Comparison of ENCODE assay signal across 8 cellular contexts in the genomic region with DNA sequence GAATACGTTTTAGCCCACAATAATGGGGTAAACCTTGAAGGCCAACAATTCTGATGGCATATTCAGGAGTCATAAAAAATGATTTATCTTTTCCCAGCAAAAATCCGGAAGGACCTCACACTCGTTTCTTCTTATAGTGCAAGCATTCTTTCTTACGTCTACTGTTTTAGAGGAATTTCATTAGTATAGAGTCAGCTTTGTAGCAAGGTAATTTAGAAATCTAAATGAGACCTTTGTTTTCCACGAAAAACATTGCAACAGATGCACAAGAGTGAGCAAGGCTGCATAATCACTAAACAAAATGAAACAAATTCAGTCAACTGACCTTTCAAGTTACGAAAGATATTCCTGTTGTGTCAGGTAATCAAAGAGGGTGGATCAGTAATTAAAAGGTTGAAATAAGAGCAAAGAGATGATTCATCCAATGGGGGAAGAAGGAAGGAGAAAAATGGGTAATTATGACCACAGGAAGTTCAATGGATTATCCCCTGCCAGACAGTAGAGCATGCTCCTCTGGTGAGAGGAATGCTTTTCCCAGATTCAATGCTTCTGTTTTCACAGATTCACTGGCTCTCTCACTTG. TPM values are rescaled to one million over a fixed set of nuclear protein-coding genes. Genes with fewer than 3 reads are reported as not detected.
DNase-seq lines count a peak whose midpoint lies in the region; TF ChIP-seq lines count a peak whose summit lies in the region.

No MANE protein-coding gene starts in this region.

- H3K27me3 Mint-ChIP-seq in endothelial cell (ENCODE audit: unreplicated experiment) = peaks cover 9% of the 10 kb centered on the region

- H3K36me3 ChIP-seq in PC-9 (ENCODE audit: low read depth) = peaks cover 19% of the 10 kb centered on the region
- no peaks in the 10 kb centered on the region for H3K36me3 ChIP-seq in parathyroid adenoma (ENCODE audit: control insufficient read depth, insufficient read depth, low read length)

- peak overlapping the region; percentile 87 for H3K27ac ChIP-seq in PC-9
- peak overlapping the region; percentile 98 for H3K27ac ChIP-seq in parathyroid adenoma

- H3K4me1 ChIP-seq in PC-9 (replicated peaks; ENCODE audit: insufficient read depth) (peaks cover 34% of the 10 kb centered on the region), parathyroid adenoma (peaks cover 10% of the 10 kb centered on the region)

- no peaks in the 10 kb centered on the region for H3K9me2 ChIP-seq in PC-9 (ENCODE audit: insufficient read depth)

- H3K36me3 Mint-ChIP-seq in endothelial cell (ENCODE audit: low read depth, unreplicated experiment) = peaks cover 21% of the 10 kb centered on the region

- peaks cover 39% of the 10 kb centered on the region for H4K20me1 ChIP-seq in PC-9 (ENCODE audit: insufficient read depth)

- peaks cover 37% of the 10 kb centered on the region for H3K4me1 Mint-ChIP-seq in endothelial cell (ENCODE audit: unreplicated experiment)

- POLR2A ChIA-PET in PC-9 (lab: Charles Lee; ENCODE audit: unreplicated experiment) = interaction anchor here (0.6 kb wide), 1 partner anchor 19 kb away, joined by 3 read pairs; no protein-coding TSS in a partner anchor

- H3K4me3 Mint-ChIP-seq in endothelial cell (ENCODE audit: unreplicated experiment) = peak overlapping the region; percentile 99

- CTCF ChIA-PET in PC-9 (lab: Charles Lee) = no interaction called here

- TSS peak; percentile 83 for BruUV-seq in PC-9 (replicated peaks; lab: Mats Ljungman, UMichigan)

- peak overlapping the region; percentile 91 for H2AFZ ChIP-seq in PC-9
- H2AFZ ChIP-seq in parathyroid adenoma = peak overlapping the region; percentile 80

- H3K9me3 Mint-ChIP-seq in endothelial cell (ENCODE audit: unreplicated experiment) = no peaks in the 10 kb centered on the region

- H3K9me3 ChIP-seq in PC-9 (ENCODE audit: insufficient read depth, low read depth) (peaks cover under 1% of the 10 kb centered on the region; the same call in 1 of the 2 replicates), parathyroid adenoma (ENCODE audit: control insufficient read depth, low read length) (peaks cover 4% of the 10 kb centered on the region)

- TF ChIP-seq CTCF in PC-9 (conservative IDR thresholded peaks at IDR 0.05) = peak; percentile 8; the same call in 1 of the 2 replicates
- TF ChIP-seq CTCF in endothelial cell (IDR thresholded peaks at IDR 0.05; ENCODE audit: unreplicated experiment) = peak; percentile 10
- peak; percentile 28 for TF ChIP-seq CTCF in parathyroid adenoma (IDR thresholded peaks at IDR 0.05)

- intact Hi-C loops in PC-9 (cut with micrococcal nuclease; ENCODE audit: unreplicated experiment) = loop anchor here (1.0 to 5.0 kb wide), 2 partner anchors 22 to 354 kb away; a partner anchor contains a TSS

- H3K4me3 ChIP-seq in PC-9 = peak overlapping the region; percentile 79
- H3K4me3 ChIP-seq in parathyroid adenoma (ENCODE audit: low read depth, low read length) = peak overlapping the region; percentile 100

- H3K9ac ChIP-seq in parathyroid adenoma = no peak overlapping the region

- H3K27me3 ChIP-seq in PC-9 (ENCODE audit: insufficient read depth, low read depth) (no peaks in the 10 kb centered on the region), parathyroid adenoma (ENCODE audit: control insufficient read depth, insufficient read depth, low read length) (no peaks in the 10 kb centered on the region)

- H3F3A ChIP-seq in PC-9 (ENCODE audit: insufficient read depth, low read depth) = peaks cover 22% of the 10 kb centered on the region

- H3K4me2 ChIP-seq in PC-9 (peak overlapping the region; percentile 84), parathyroid adenoma (ENCODE audit: low read length) (peak overlapping the region; percentile 74)

- DNase-seq in SIG-M5 treated with dmso at 0.1 percent for 504 hours (lab: John Stamatoyannopoulos, UW; ENCODE audit: unreplicated experiment) (peak; percentile 34), SIG-M5 (lab: John Stamatoyannopoulos, UW) (no peak), PC-9 (peak in 1 of 2 experiments; percentile 64), endothelial cell (ENCODE audit: low spot score) (no peak), COR-L47 (lab: John Stamatoyannopoulos, UW) (no peak), retina (no peak), NCI-H446 treated with DMSO at 0.1 percent for 48 hours (lab: John Stamatoyannopoulos, UW) (no peak)

- peak overlapping the region; percentile 98 for H3K27ac Mint-ChIP-seq in endothelial cell (ENCODE audit: unreplicated experiment)

- H3K79me2 ChIP-seq in PC-9 (ENCODE audit: low read depth) (peaks cover 45% of the 10 kb centered on the region), parathyroid adenoma (peaks cover 24% of the 10 kb centered on the region)

RNA-seq across cellular contexts. Expression of a gene that starts 0.6 kb away (rescaled TPM):
- total RNA-seq in PC-9 (2021) = 536 and 650 TPM in 2 replicates
- total RNA-seq in endothelial cell (ENCODE audit: unreplicated experiment) = 538 TPM

RNA-seq across cellular contexts. Expression of a gene that starts 22.1 kb away (rescaled TPM):
- 61.4 and 61.9 TPM in 2 replicates for total RNA-seq in PC-9 (2021)
- 49.1 TPM for total RNA-seq in endothelial cell (ENCODE audit: unreplicated experiment)

RNA-seq across cellular contexts. Expression of a gene that starts 41.8 kb away (rescaled TPM):
- total RNA-seq in PC-9 (2021) = 28.5 and 37.8 TPM in 2 replicates
- 74.0 TPM for total RNA-seq in endothelial cell (ENCODE audit: unreplicated experiment)
